In the genomic region with DNA sequence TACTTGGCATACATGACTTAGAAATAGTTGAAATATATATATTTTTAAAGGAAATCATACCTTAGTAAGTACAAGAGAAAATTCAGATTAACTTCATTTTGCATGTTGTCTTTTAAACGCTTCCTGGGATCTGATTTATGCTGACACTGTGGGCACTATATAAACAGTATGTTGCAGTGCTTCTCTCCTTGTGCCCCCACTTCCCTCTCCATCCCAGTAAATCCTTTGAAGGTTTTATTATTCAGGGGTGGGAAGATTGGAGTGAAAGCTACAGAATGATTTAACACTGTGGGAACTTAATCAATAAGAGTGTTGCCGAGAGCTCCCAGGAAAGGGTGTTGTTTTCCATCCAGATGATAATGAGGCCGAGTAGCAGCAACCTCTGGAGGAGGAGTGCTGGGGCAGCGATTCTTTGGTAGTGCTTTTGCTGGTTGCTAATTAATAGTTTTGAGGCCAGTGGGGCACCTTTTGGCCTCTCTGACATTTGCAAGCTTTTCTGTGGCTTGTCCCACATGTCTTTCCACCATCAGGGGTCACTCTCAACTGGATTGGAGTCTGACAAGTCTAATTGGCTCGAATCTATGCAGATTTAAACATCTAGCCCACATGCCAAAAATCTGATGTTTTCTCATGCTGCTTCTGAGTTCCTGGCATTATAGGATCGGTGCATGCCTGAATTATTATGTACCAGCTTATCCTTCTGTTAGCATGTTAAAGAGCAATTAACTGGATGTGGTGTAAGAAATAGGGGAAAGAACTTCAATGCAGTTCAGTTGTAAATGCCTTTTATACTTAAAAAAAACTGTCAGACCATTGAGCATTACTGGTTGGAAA, we compare ENCODE assay signal across 19 cellular contexts.
DNase-seq lines count a peak whose midpoint lies in the region; ATAC-seq and TF ChIP-seq lines count a peak whose summit lies in the region.
"Had no signal": no experiment of that assay in that cellular context is flagged by ENCODE, and none has a peak within 500 bp of the region (broad histone marks: within the 10 kb centered on the region; RNA-seq: fewer than 3 reads in every experiment).

No MANE protein-coding gene starts in this region.

- no peak for ATAC-seq in natural killer cell treated with Interleukin-12 subunit alpha and Interleukin-12 subunit beta and Interleukin-15 and Interleukin-18, amount 100 ng/mL, for 72 hours
- ATAC-seq: activated T-cell treated with anti-CD3 and anti-CD28 coated beads, Interleukin-2, amount 50 U/mL, for 72 hours; effector memory CD8-positive, alpha-beta T cell; left lung had no signal

- H3K27me3 Mint-ChIP-seq in nephron progenitor cell (ENCODE audit: low read depth, poor library complexity) = no peaks in the 10 kb centered on the region
- no peaks in the 10 kb centered on the region for H3K27me3 Mint-ChIP-seq in natural killer cell treated with Interleukin-12 subunit alpha and Interleukin-12 subunit beta and Interleukin-15 and Interleukin-18, amount 100 ng/mL, for 72 hours
- H3K27me3 Mint-ChIP-seq: activated naive CD4-positive, alpha-beta T cell treated with anti-CD3 and anti-CD28 coated beads, Interleukin-2, amount 10 ng/mL, durations not matched to agents 7 days and 5 days had no signal

- H3K9me3 Mint-ChIP-seq in nephron progenitor cell = no peaks in the 10 kb centered on the region
- no peaks in the 10 kb centered on the region for H3K9me3 Mint-ChIP-seq in natural killer cell treated with Interleukin-12 subunit alpha and Interleukin-12 subunit beta and Interleukin-15 and Interleukin-18, amount 100 ng/mL, for 72 hours
- H3K9me3 Mint-ChIP-seq: activated naive CD4-positive, alpha-beta T cell treated with anti-CD3 and anti-CD28 coated beads, Interleukin-2, amount 10 ng/mL, durations not matched to agents 7 days and 5 days; activated T-cell treated with anti-CD3 and anti-CD28 coated beads, Interleukin-2, amount 50 U/mL, for 72 hours; effector memory CD8-positive, alpha-beta T cell had no signal

- peak overlapping the region; percentile 91 for H3K27ac Mint-ChIP-seq in nephron progenitor cell
- H3K27ac Mint-ChIP-seq in natural killer cell treated with Interleukin-12 subunit alpha and Interleukin-12 subunit beta and Interleukin-15 and Interleukin-18, amount 100 ng/mL, for 72 hours = no peak overlapping the region
- H3K27ac Mint-ChIP-seq: activated naive CD4-positive, alpha-beta T cell treated with anti-CD3 and anti-CD28 coated beads, Interleukin-2, amount 10 ng/mL, durations not matched to agents 7 days and 5 days; activated T-cell treated with anti-CD3 and anti-CD28 coated beads, Interleukin-2, amount 50 U/mL, for 72 hours; effector memory CD8-positive, alpha-beta T cell had no signal

- TF ChIP-seq CTCF in BE2C (IDR thresholded peaks at IDR 0.05; ENCODE audit: low read depth, low read length) (peak; percentile 26; the same call in 1 of the 2 replicates), nephron progenitor cell (IDR thresholded peaks at IDR 0.05) (no peak)

- no peaks in the 10 kb centered on the region for H3K4me1 ChIP-seq in BE2C
- H3K4me1 ChIP-seq: BLaER1, Caco-2, left lung, testis had no signal

- H3K27me3 ChIP-seq in BE2C = no peaks in the 10 kb centered on the region
- H3K27me3 ChIP-seq: BLaER1, left lung, MG63, testis had no signal

- no peaks in the 10 kb centered on the region for H3K36me3 ChIP-seq in BE2C
- H3K36me3 ChIP-seq: BLaER1, left lung, MG63 had no signal

- DNase-seq in BE2C = no peak
- DNase-seq in NCI-H446 (lab: John Stamatoyannopoulos, UW) = peak; percentile 26 to 70
- DNase-seq in ecto neural progenitor cell (ENCODE audit: low spot score) = peak; percentile 49
- peak; percentile 42 for DNase-seq in nephron progenitor cell
- no peak for DNase-seq in stimulated activated CD4-positive, alpha-beta T cell treated with anti-CD3 and anti-CD28 coated beads, Interleukin-2, amount 100 ng/mL, for 48 hours
- no peak for DNase-seq in natural killer cell treated with Interleukin-12 subunit alpha and Interleukin-12 subunit beta and Interleukin-15 and Interleukin-18, amount 100 ng/mL, for 72 hours (ENCODE audit: low spot score)
- DNase-seq in DMS53 treated with DMSO at 0.1 percent for 48 hours (lab: John Stamatoyannopoulos, UW; ENCODE audit: unreplicated experiment) = no peak
- DNase-seq in activated CD4-positive, alpha-beta T cell treated with anti-CD3 and anti-CD28 coated beads for 48 hours = no peak
- DNase-seq: activated naive CD4-positive, alpha-beta T cell treated with anti-CD3 and anti-CD28 coated beads, Interleukin-2, amount 10 ng/mL, durations not matched to agents 7 days and 5 days; activated T-cell treated with anti-CD3 and anti-CD28 coated beads, Interleukin-2, amount 50 U/mL, for 72 hours; Caco-2; cerebellar nuclear complex; effector memory CD8-positive, alpha-beta T cell; left lung; MG63; NCI-H1436 treated with DMSO at 0.1 percent for 48 hours; T-helper 9 cell; testis had no signal

- peak overlapping the region; percentile 60 for H3K4me3 Mint-ChIP-seq in nephron progenitor cell
- no peak overlapping the region for H3K4me3 Mint-ChIP-seq in natural killer cell treated with Interleukin-12 subunit alpha and Interleukin-12 subunit beta and Interleukin-15 and Interleukin-18, amount 100 ng/mL, for 72 hours
- H3K4me3 Mint-ChIP-seq: activated naive CD4-positive, alpha-beta T cell treated with anti-CD3 and anti-CD28 coated beads, Interleukin-2, amount 10 ng/mL, durations not matched to agents 7 days and 5 days; activated T-cell treated with anti-CD3 and anti-CD28 coated beads, Interleukin-2, amount 50 U/mL, for 72 hours; effector memory CD8-positive, alpha-beta T cell had no signal

- peaks cover 71% of the 10 kb centered on the region for H3K4me1 Mint-ChIP-seq in nephron progenitor cell
- H3K4me1 Mint-ChIP-seq in natural killer cell treated with Interleukin-12 subunit alpha and Interleukin-12 subunit beta and Interleukin-15 and Interleukin-18, amount 100 ng/mL, for 72 hours (ENCODE audit: low read depth in 2 of 2) = no peaks in the 10 kb centered on the region
- H3K4me1 Mint-ChIP-seq: activated naive CD4-positive, alpha-beta T cell treated with anti-CD3 and anti-CD28 coated beads, Interleukin-2, amount 10 ng/mL, durations not matched to agents 7 days and 5 days had no signal

- H3K9me3 ChIP-seq in BE2C = no peaks in the 10 kb centered on the region
- H3K9me3 ChIP-seq: BLaER1, Caco-2, left lung, MG63, testis had no signal

- no peak overlapping the region for H3K4me3 ChIP-seq in BE2C (ENCODE audit: low read depth, low read length)
- H3K4me3 ChIP-seq: BLaER1, left lung, MG63, testis had no signal

- H3K36me3 Mint-ChIP-seq in nephron progenitor cell (ENCODE audit: low read depth) = no peaks in the 10 kb centered on the region
- no peaks in the 10 kb centered on the region for H3K36me3 Mint-ChIP-seq in natural killer cell treated with Interleukin-12 subunit alpha and Interleukin-12 subunit beta and Interleukin-15 and Interleukin-18, amount 100 ng/mL, for 72 hours
- H3K36me3 Mint-ChIP-seq: activated naive CD4-positive, alpha-beta T cell treated with anti-CD3 and anti-CD28 coated beads, Interleukin-2, amount 10 ng/mL, durations not matched to agents 7 days and 5 days had no signal

Comparison
In these comparisons a context has a peak if more than half of its experiments do, and no peak if none do; other contexts are left out.
1. DNase-seq: peak in NCI-H446 (2 of 2), ecto neural progenitor cell (single experiment) and nephron progenitor cell (single experiment); none in BE2C (single experiment), stimulated activated CD4-positive, alpha-beta T cell treated with anti-CD3 and anti-CD28 coated beads, Interleukin-2, amount 100 ng/mL, for 48 hours (0 of 2), natural killer cell treated with Interleukin-12 subunit alpha and Interleukin-12 subunit beta and Interleukin-15 and Interleukin-18, amount 100 ng/mL, for 72 hours (single experiment), DMS53 treated with DMSO at 0.1 percent for 48 hours (single experiment) and activated CD4-positive, alpha-beta T cell treated with anti-CD3 and anti-CD28 coated beads for 48 hours (single experiment).